ENCODE assay signal across 34 cellular contexts in the genomic region with DNA sequence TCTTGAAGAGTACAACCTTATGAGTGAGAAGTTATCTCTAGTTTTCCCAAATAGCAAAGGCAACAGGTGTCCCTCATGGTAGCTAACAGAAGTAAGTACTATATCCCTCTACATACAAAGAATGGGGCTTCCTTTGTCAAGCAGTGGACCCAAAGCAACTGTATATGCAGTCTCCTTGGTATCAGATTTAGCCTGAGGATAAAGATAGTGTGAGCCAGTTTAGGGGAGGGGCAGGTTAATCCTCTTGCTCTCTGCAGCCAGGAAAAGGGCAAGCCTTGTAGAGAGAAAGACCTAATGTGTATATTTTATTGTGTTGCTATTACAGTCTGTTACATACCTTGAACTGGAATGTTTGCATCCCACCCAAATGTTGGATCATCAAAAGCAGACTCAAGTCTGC.
"Had no signal": no experiment of that assay in that cellular context is flagged by ENCODE, and none has a peak within 500 bp of the region (broad histone marks: within the 10 kb centered on the region; RNA-seq: fewer than 3 reads in every experiment).

No MANE protein-coding gene starts in this region.

- H3K36me3 Mint-ChIP-seq: activated naive CD4-positive, alpha-beta T cell treated with anti-CD3 and anti-CD28 coated beads, Interleukin-2, amount 50 U/mL, for 72 hours had no signal

- H3K4me2 ChIP-seq: PC-9 had no signal

- H3K4me1 ChIP-seq: adrenal gland, body of pancreas, breast epithelium had no signal

- H3K27me3 ChIP-seq: adrenal gland, body of pancreas, breast epithelium, MG63 had no signal

- H3K36me3 ChIP-seq: adrenal gland, breast epithelium, MG63 had no signal

- H3K27ac Mint-ChIP-seq: activated CD4-positive, alpha-beta T cell treated with anti-CD3 and anti-CD28 coated beads, Interleukin-2, amount 10 ng/mL, durations not matched to agents 24 days and 14 days; activated CD8-positive, alpha-beta T cell treated with anti-CD3 and anti-CD28 coated beads for 36 hours; activated naive CD4-positive, alpha-beta T cell treated with anti-CD3 and anti-CD28 coated beads for 36 hours; activated naive CD4-positive, alpha-beta T cell treated with anti-CD3 and anti-CD28 coated beads, Interleukin-2, amount 50 U/mL, for 72 hours; activated T-cell treated with anti-CD3 and anti-CD28 coated beads, Interleukin-2, amount 50 U/mL, for 24 hours; activated T-helper 1 cell treated with anti-CD3 and anti-CD28 coated beads, Interleukin-12 subunit alpha, Interleukin-12 subunit beta, Interleukin-2, Interleukin-4 antibody, amounts not matched to agents 30 ng/mL and 10 ng/mL and 1 ng/mL, durations not matched to agents 14 hours and 24 hours and 36 hours had no signal

- ATAC-seq: activated CD8-positive, alpha-beta T cell treated with anti-CD3 and anti-CD28 coated beads for 36 hours; activated naive CD4-positive, alpha-beta T cell treated with anti-CD3 and anti-CD28 coated beads, Interleukin-2, amount 50 U/mL, for 72 hours; body of pancreas; Right ventricle myocardium inferior had no signal

- H2AFZ ChIP-seq: PC-9 had no signal

- H3K4me3 Mint-ChIP-seq: activated CD4-positive, alpha-beta T cell treated with anti-CD3 and anti-CD28 coated beads, Interleukin-2, amount 10 ng/mL, durations not matched to agents 24 days and 14 days; activated CD8-positive, alpha-beta T cell treated with anti-CD3 and anti-CD28 coated beads for 36 hours; activated naive CD4-positive, alpha-beta T cell treated with anti-CD3 and anti-CD28 coated beads for 36 hours; activated T-cell treated with anti-CD3 and anti-CD28 coated beads, Interleukin-2, amount 50 U/mL, for 24 hours; activated T-helper 1 cell treated with anti-CD3 and anti-CD28 coated beads, Interleukin-12 subunit alpha, Interleukin-12 subunit beta, Interleukin-2, Interleukin-4 antibody, amounts not matched to agents 30 ng/mL and 10 ng/mL and 1 ng/mL, durations not matched to agents 14 hours and 24 hours and 36 hours had no signal

- H3K9me3 Mint-ChIP-seq: activated CD4-positive, alpha-beta T cell treated with anti-CD3 and anti-CD28 coated beads, Interleukin-2, amount 10 ng/mL, durations not matched to agents 24 days and 14 days; activated CD8-positive, alpha-beta T cell treated with anti-CD3 and anti-CD28 coated beads for 36 hours; activated naive CD4-positive, alpha-beta T cell treated with anti-CD3 and anti-CD28 coated beads for 36 hours; activated T-cell treated with anti-CD3 and anti-CD28 coated beads, Interleukin-2, amount 50 U/mL, for 24 hours; activated T-helper 1 cell treated with anti-CD3 and anti-CD28 coated beads, Interleukin-12 subunit alpha, Interleukin-12 subunit beta, Interleukin-2, Interleukin-4 antibody, amounts not matched to agents 30 ng/mL and 10 ng/mL and 1 ng/mL, durations not matched to agents 14 hours and 24 hours and 36 hours had no signal

- H3K9me3 ChIP-seq: adrenal gland, body of pancreas, breast epithelium had no signal

- DNase-seq: activated CD4-positive, alpha-beta T cell treated with anti-CD3 and anti-CD28 coated beads, Interleukin-2, amount 10 ng/mL, durations not matched to agents 24 days and 14 days; activated CD4-positive, alpha-beta T cell treated with anti-CD3 and anti-CD28 coated beads, Interleukin-2, amount 50 U/mL, for 4 hours; activated CD8-positive, alpha-beta T cell treated with anti-CD3 and anti-CD28 coated beads for 36 hours; activated gamma-delta T cell treated with Interleukin-2 at 50 U/mL for 16 hours; activated naive CD4-positive, alpha-beta T cell treated with anti-CD3 and anti-CD28 coated beads for 36 hours; activated T-cell treated with anti-CD3 and anti-CD28 coated beads, Interleukin-2, amount 50 U/mL, for 24 hours; adrenal gland; body of pancreas; cerebellar nuclear complex; Karpas-422; KBM-7; MG63; NCI-H1048; NCI-H1105 treated with DMSO at 0.1 percent for 48 hours; NCI-H1436; NCI-H1694; NCI-H2029 treated with DMSO at 0.1 percent for 48 hours; NCI-H2107; NCI-H2171; NCI-H446; NCI-H510A treated with DMSO at 0.1 percent for 48 hours; NCI-H526 treated with DMSO at 0.1 percent for 48 hours; NCI-H774; PC-9; SW 1271; T-helper 1 cell; T-helper 2 cell; T-helper 9 cell had no signal

- H3K4me1 Mint-ChIP-seq: activated CD4-positive, alpha-beta T cell treated with anti-CD3 and anti-CD28 coated beads, Interleukin-2, amount 10 ng/mL, durations not matched to agents 24 days and 14 days had no signal

- FAIRE-seq: RCC 7860 had no signal

- H3K27me3 Mint-ChIP-seq: activated CD8-positive, alpha-beta T cell treated with anti-CD3 and anti-CD28 coated beads for 36 hours; activated T-cell treated with anti-CD3 and anti-CD28 coated beads, Interleukin-2, amount 50 U/mL, for 24 hours had no signal

- H3K27ac ChIP-seq: adrenal gland, body of pancreas, breast epithelium, PC-9, RWPE1 had no signal

- H3K4me3 ChIP-seq: adrenal gland, body of pancreas, breast epithelium, MG63, PC-9 had no signal
